Comparison of ENCODE assay signal across 6 cellular contexts in genomic region chr5:53287573-53287972, GRCh38.
"Had no signal": no experiment of that assay in that cellular context is flagged by ENCODE, and none has a peak within 500 bp of the region (broad histone marks: within the 10 kb centered on the region; RNA-seq: fewer than 3 reads in every experiment).

No MANE protein-coding gene starts in this region.

- H3K36me3 ChIP-seq: HAP-1 had no signal

- DNase-seq: GM23248, GOT3, H7, IMR-90 had no signal

- H3K9ac ChIP-seq: GM23248 had no signal

- H3K4me1 ChIP-seq: HAP-1 had no signal

- H3K27ac ChIP-seq: GM23248 had no signal

- H2AFZ ChIP-seq: GM23248 had no signal

- FAIRE-seq: HTR-8/SVneo had no signal

- H3K4me3 ChIP-seq: GM23248, HAP-1 had no signal

- H3K9me3 ChIP-seq: HAP-1 had no signal
